In genomic region chr3:112734718-112735350, GRCh38 we compare ENCODE assay signal across 8 cellular contexts.
A peak's percentile ranks its signal among the peaks of the same experiment; 100 is the strongest.
DNase-seq lines count a peak whose midpoint lies in the region; ATAC-seq and TF ChIP-seq lines count a peak whose summit lies in the region.

No MANE protein-coding gene starts in this region.

- no peak overlapping the region for H3K14ac ChIP-seq in mesenchymal stem cell (ENCODE audit: low read length in 2 of 2)

- WGBS in mesenchymal stem cell, result 61% methylated on average over 12 of the region's 12 CpGs

- peak overlapping the region; percentile 95 for H2BK12ac ChIP-seq in mesenchymal stem cell (ENCODE audit: low read length in 2 of 2)

- H3K4me2 ChIP-seq in mesenchymal stem cell (ENCODE audit: low read length, poor library complexity, severe bottlenecking), result no peak overlapping the region

- no peaks in the 10 kb centered on the region for H3K4me1 ChIP-seq in mesenchymal stem cell (ENCODE audit: control insufficient read depth, insufficient read depth, low read depth, low read length)

- H4K91ac ChIP-seq in mesenchymal stem cell (ENCODE audit: low read length), result peak overlapping the region; percentile 25

- H3K4me3 ChIP-seq in dorsolateral prefrontal cortex, result no peak overlapping the region
- no peak overlapping the region for H3K4me3 ChIP-seq in mesenchymal stem cell (ENCODE audit: insufficient read depth in 1 of 2, low read depth in 1 of 2, low read length in 2 of 2)

- no peak for ATAC-seq in GM19452 (IDR thresholded peaks at IDR 0.05; ENCODE audit: unreplicated experiment)

- no peak overlapping the region for H3K23ac ChIP-seq in mesenchymal stem cell (ENCODE audit: low read length in 2 of 2)

- no peaks in the 10 kb centered on the region for H3K79me1 ChIP-seq in mesenchymal stem cell (replicated peaks; ENCODE audit: low read length, poor library complexity, severe bottlenecking)

- H3K18ac ChIP-seq in mesenchymal stem cell (ENCODE audit: low read depth in 1 of 2, low read length in 2 of 2), result no peak overlapping the region

- peak overlapping the region; percentile 61 for H2AK5ac ChIP-seq in mesenchymal stem cell (ENCODE audit: low read length, severe bottlenecking)

- peak; percentile 28 to 74 (median 56) for TF ChIP-seq CTCF in dorsolateral prefrontal cortex (IDR thresholded peaks at IDR 0.05 in 54 of 56, conservative IDR thresholded peaks at IDR 0.05 in 2 of 56; ENCODE audit: low read depth in 1 of 56, partially characterized antibody in 56 of 56)

- POLR2A ChIA-PET in HEK293T (lab: Yijun Ruan, JAX), result interaction anchor here (1.1 to 1.3 kb wide), 3 partner anchors 79 to 256 kb away, joined by 3 to 6 read pairs (median 4); partner anchors contain the start of gene GTPBP8

- H2BK15ac ChIP-seq in mesenchymal stem cell (ENCODE audit: low read depth, poor library complexity, severe bottlenecking), result no peak overlapping the region

- H3K27me3 ChIP-seq in dorsolateral prefrontal cortex (peaks cover 0 to 4% (median 0%) of the 10 kb centered on the region in 45 donors), mesenchymal stem cell (ENCODE audit: control insufficient read depth in 1 of 2, insufficient read depth in 1 of 2, low read length in 2 of 2) (no peaks in the 10 kb centered on the region)

- H3K9me3 ChIP-seq in mesenchymal stem cell (ENCODE audit: control insufficient read depth, low read length), result no peaks in the 10 kb centered on the region

- H2BK5ac ChIP-seq in mesenchymal stem cell (ENCODE audit: low read depth, low read length, poor library complexity, severe bottlenecking), result no peak overlapping the region

- no peak overlapping the region for H3K4ac ChIP-seq in mesenchymal stem cell (ENCODE audit: low read depth in 1 of 2, low read length in 2 of 2)

- H2AFZ ChIP-seq in mesenchymal stem cell (ENCODE audit: low read depth, low read length), result no peak overlapping the region

- CTCF ChIA-PET in HEK293T (lab: Yijun Ruan, JAX), result interaction anchor here (0.6 to 2.0 kb wide), 23 partner anchors 11 to 300 kb away, joined by 3 to 15 read pairs (median 3); partner anchors contain the start of gene GTPBP8

- peak overlapping the region; percentile 37 for H3K9ac ChIP-seq in mesenchymal stem cell (ENCODE audit: low read length)

- no peak overlapping the region for H2BK120ac ChIP-seq in mesenchymal stem cell (ENCODE audit: low read depth, low read length)

- peak overlapping the region; percentile 35 for H4K8ac ChIP-seq in mesenchymal stem cell (ENCODE audit: low read length)

- DNase-seq in Caki2 (ENCODE audit: low read depth) (peak; percentile 13), HEK293T (ENCODE audit: extremely low spot score) (peak; percentile 68), NCI-H526 (lab: John Stamatoyannopoulos, UW) (peak; percentile 36 to 75), dorsolateral prefrontal cortex (peak in 1 of 10 donors; percentile 31), mesenchymal stem cell (peak; percentile 75)
- peak; percentile 60 to 75 for DNase-seq in activated CD4-positive, alpha-beta T cell treated with anti-CD3 and anti-CD28 coated beads for 4 hours
- DNase-seq in stimulated activated CD8-positive, alpha-beta memory T cell treated with anti-CD3 and anti-CD28 coated beads, Interleukin-4, amount 100 ng/mL, for 24 hours (ENCODE audit: low read depth), result peak; percentile 28

- in situ Hi-C loops in Caki2 (cut with HindIII; ENCODE audit: low pct_unique_long_range_greater_than_20kb, low sequenced_read_pairs), result no loop called here

- no peaks in the 10 kb centered on the region for H3K36me3 ChIP-seq in mesenchymal stem cell (ENCODE audit: control insufficient read depth in 1 of 2, insufficient read depth in 2 of 2, low read depth in 1 of 2, low read length in 2 of 2)

- intact Hi-C loops in dorsolateral prefrontal cortex (cut with DNase I), result loop anchor here in 1 of 2 donors (10.0 kb wide), 1 partner anchor 250 kb away; no protein-coding TSS in a partner anchor

- H3K27ac ChIP-seq in dorsolateral prefrontal cortex (no peak overlapping the region), mesenchymal stem cell (ENCODE audit: low read length, poor library complexity, severe bottlenecking) (no peak overlapping the region)

TF ChIP-seq in HEK293T, 16 proteins besides CTCF, POLR2A, EP300 and RAD21:
- TF ChIP-seq TARDBP (IDR thresholded peaks at IDR 0.05) (no peak), CTBP1 (IDR thresholded peaks at IDR 0.05; ENCODE audit: borderline replicate concordance) (no peak), SP1 (IDR thresholded peaks at IDR 0.05) (no peak), ELF4 (IDR thresholded peaks at IDR 0.05) (no peak), ARNT (IDR thresholded peaks at IDR 0.05) (no peak), L3MBTL2 (conservative IDR thresholded peaks at IDR 0.05) (no peak), HDGF (IDR thresholded peaks at IDR 0.05; ENCODE audit: borderline replicate concordance) (no peak), FOXM1 (IDR thresholded peaks at IDR 0.05; ENCODE audit: borderline replicate concordance) (no peak), ZNF384 (IDR thresholded peaks at IDR 0.05) (no peak), PKNOX1 (IDR thresholded peaks at IDR 0.05) (no peak), FOXK2 (IDR thresholded peaks at IDR 0.05) (no peak), BHLHE40 (IDR thresholded peaks at IDR 0.05; ENCODE audit: borderline replicate concordance) (no peak), SUZ12 (IDR thresholded peaks at IDR 0.05) (no peak), NFRKB (IDR thresholded peaks at IDR 0.05) (no peak), LEF1 (IDR thresholded peaks at IDR 0.05; ENCODE audit: borderline replicate concordance) (no peak), FOXA1 (IDR thresholded peaks at IDR 0.05) (no peak)
TF ChIP-seq in HEK293T: peak in this region for 0.
